ENCODE assay signal across 9 cellular contexts in genomic region chr19:38557205-38557799, GRCh38.
A peak's percentile ranks its signal among the peaks of the same experiment; 100 is the strongest.
DNase-seq lines count a peak whose midpoint lies in the region; ATAC-seq and TF ChIP-seq lines count a peak whose summit lies in the region.
"Had no signal": no experiment of that assay in that cellular context is flagged by ENCODE, and none has a peak within 500 bp of the region (broad histone marks: within the 10 kb centered on the region; RNA-seq: fewer than 3 reads in every experiment).

No MANE protein-coding gene starts in this region.

- POLR2A ChIA-PET in activated B cell treated with CpG ODN at 0.5 μM for 24 hours (lab: Charles Lee): interaction anchor here (0.5 to 3.5 kb wide), 8 partner anchors 10 to 1730 kb away, joined by 3 to 38 read pairs (median 5); partner anchors contain the start of genes EIF3K and MAP4K1

- ATAC-seq in HG03196 (IDR thresholded peaks at IDR 0.05; ENCODE audit: unreplicated experiment) (peak; percentile 44), activated B cell treated with CpG ODN at 0.5 μM for 24 hours (ENCODE audit: low read depth) (peak; percentile 30), Right ventricle myocardium inferior (no peak)
- ATAC-seq: naive thymus-derived CD8-positive, alpha-beta T cell had no signal

- no peak for TF ChIP-seq CTCF in activated B cell treated with CpG ODN at 0.5 μM for 24 hours (IDR thresholded peaks at IDR 0.05)

- H3K27ac Mint-ChIP-seq in activated B cell treated with CpG ODN at 0.5 μM for 24 hours: peak overlapping the region; percentile 65

- CTCF ChIA-PET in activated B cell treated with CpG ODN at 0.5 μM for 24 hours (lab: Charles Lee): interaction anchor here (0.7 to 2.5 kb wide), 3 partner anchors 60 to 154 kb away, joined by 4 to 12 read pairs (median 11); partner anchors contain the start of genes FAM98C and MAP4K1

- H3K9me3 Mint-ChIP-seq in activated B cell treated with CpG ODN at 0.5 μM for 24 hours: no peaks in the 10 kb centered on the region

- peak; percentile 43 for DNase-seq in stimulated activated CD4-positive, alpha-beta T cell treated with anti-CD3 and anti-CD28 coated beads, Interleukin-4, amount 100 ng/mL, for 24 hours
- DNase-seq in stimulated activated CD4-positive, alpha-beta T cell treated with anti-CD3 and anti-CD28 coated beads, Interleukin-2, amount 100 ng/mL, for 48 hours: no peak
- DNase-seq in activated B cell treated with CpG ODN at 0.5 μM for 24 hours (no peak), hippocampal formation (lab: John Stamatoyannopoulos, UW) (no peak), SHP77 treated with DMSO at 0.1 percent for 48 hours (lab: John Stamatoyannopoulos, UW) (no peak), midbrain (lab: John Stamatoyannopoulos, UW) (no peak), Right ventricle myocardium inferior (ENCODE audit: missing footprints) (no peak)

- no peaks in the 10 kb centered on the region for H3K27me3 Mint-ChIP-seq in activated B cell treated with CpG ODN at 0.5 μM for 24 hours

- peak overlapping the region; percentile 16 for H3K4me3 Mint-ChIP-seq in activated B cell treated with CpG ODN at 0.5 μM for 24 hours

- H3K36me3 Mint-ChIP-seq in activated B cell treated with CpG ODN at 0.5 μM for 24 hours (ENCODE audit: low read depth): no peaks in the 10 kb centered on the region
- H3K36me3 Mint-ChIP-seq: naive thymus-derived CD8-positive, alpha-beta T cell had no signal

- intact Hi-C loops in activated B cell treated with CpG ODN at 0.5 μM for 24 hours (cut with micrococcal nuclease) (loop anchor here (1.0 to 10.0 kb wide), 3 partner anchors 26 to 307 kb away; no protein-coding TSS in a partner anchor), Right ventricle myocardium inferior (cut with DNase I) (no loop called here)

- H3K4me1 Mint-ChIP-seq in activated B cell treated with CpG ODN at 0.5 μM for 24 hours: peaks cover 51% of the 10 kb centered on the region
